In genomic region chr2:227221120-227221519, GRCh38 we compare ENCODE assay signal across 29 cellular contexts. TPM values are rescaled to one million over a fixed set of nuclear protein-coding genes. Genes with fewer than 3 reads are reported as not detected.
"Had no signal": no experiment of that assay in that cellular context is flagged by ENCODE, and none has a peak within 500 bp of the region (broad histone marks: within the 10 kb centered on the region; RNA-seq: fewer than 3 reads in every experiment).

No MANE protein-coding gene starts in this region.

- H3K27me3 ChIP-seq: cardiac muscle cell, SJCRH30 had no signal

- H3K9me3 ChIP-seq: SJCRH30 had no signal

- H3K36me3 Mint-ChIP-seq: activated naive CD8-positive, alpha-beta T cell; brain; T-cell had no signal

- H3K4me1 Mint-ChIP-seq: activated CD4-positive, alpha-beta memory T cell treated with anti-CD3 and anti-CD28 coated beads, Interleukin-2, amount 10 ng/mL, durations not matched to agents 7 days and 5 days; activated CD4-positive, alpha-beta T cell treated with anti-CD3 and anti-CD28 coated beads for 36 hours; activated T-helper 17 cell treated with anti-CD3 and anti-CD28 coated beads, Interleukin-2, amount 50 U/mL, for 72 hours; brain; T-cell had no signal

- H3K9me3 Mint-ChIP-seq: activated CD4-positive, alpha-beta memory T cell treated with anti-CD3 and anti-CD28 coated beads, Interleukin-2, amount 10 ng/mL, durations not matched to agents 7 days and 5 days; activated T-helper 17 cell treated with anti-CD3 and anti-CD28 coated beads, Interleukin-2, amount 50 U/mL, for 72 hours; brain had no signal

- H3K4me3 ChIP-seq: cardiac muscle cell, SJCRH30 had no signal

- H3K27ac Mint-ChIP-seq: activated CD4-positive, alpha-beta memory T cell treated with anti-CD3 and anti-CD28 coated beads, Interleukin-2, amount 10 ng/mL, durations not matched to agents 7 days and 5 days; activated CD4-positive, alpha-beta T cell treated with anti-CD3 and anti-CD28 coated beads for 36 hours; activated naive CD4-positive, alpha-beta T cell treated with anti-CD3 and anti-CD28 coated beads for 36 hours; activated naive CD8-positive, alpha-beta T cell; activated T-helper 17 cell treated with anti-CD3 and anti-CD28 coated beads, Interleukin-2, amount 50 U/mL, for 72 hours; brain had no signal

- H3K36me3 ChIP-seq: cardiac muscle cell, SJCRH30 had no signal

- H3K27ac ChIP-seq: cardiac muscle cell, RWPE1, SJCRH30, VCaP had no signal

- DNase-seq: activated CD4-positive, alpha-beta memory T cell treated with anti-CD3 and anti-CD28 coated beads, Interleukin-2, amount 10 ng/mL, durations not matched to agents 7 days and 5 days; activated CD4-positive, alpha-beta T cell treated with anti-CD3 and anti-CD28 coated beads for 36 hours; activated CD4-positive, alpha-beta T cell treated with anti-CD3 and anti-CD28 coated beads, Interleukin-2, amount 50 U/mL, for 1 hour; activated gamma-delta T cell; activated naive CD4-positive, alpha-beta T cell treated with anti-CD3 and anti-CD28 coated beads for 36 hours; activated T-cell treated with anti-CD3 and anti-CD28 coated beads for 4 hours; activated T-cell treated with anti-CD3 and anti-CD28 coated beads, Interleukin-2, amount 50 U/mL, for 48 hours; amygdala; NCI-H1092; NCI-H1417; NCI-H2171; NCI-H2227 treated with DMSO at 0.1 percent for 48 hours; NCI-H526; NCI-H774; NK-92 treated with Interleukin-12 subunit alpha and Interleukin-12 subunit beta, amount 100 ng/mL, for 24 hours; OCI-M1; Right ventricle myocardium superior; SJCRH30; T-cell had no signal

- H3K4me1 ChIP-seq: SJCRH30 had no signal

- FAIRE-seq: astrocyte had no signal

- H3K27me3 Mint-ChIP-seq: activated CD4-positive, alpha-beta T cell treated with anti-CD3 and anti-CD28 coated beads for 36 hours had no signal

- H3K4me3 Mint-ChIP-seq: activated CD4-positive, alpha-beta memory T cell treated with anti-CD3 and anti-CD28 coated beads, Interleukin-2, amount 10 ng/mL, durations not matched to agents 7 days and 5 days; activated CD4-positive, alpha-beta T cell treated with anti-CD3 and anti-CD28 coated beads for 36 hours; activated naive CD4-positive, alpha-beta T cell treated with anti-CD3 and anti-CD28 coated beads for 36 hours; activated naive CD8-positive, alpha-beta T cell; activated T-helper 17 cell treated with anti-CD3 and anti-CD28 coated beads, Interleukin-2, amount 50 U/mL, for 72 hours; brain; T-cell had no signal

RNA-seq across cellular contexts. Expression of gene COL4A3, which starts 56.7 kb away (rescaled TPM):
- total RNA-seq: activated CD4-positive, alpha-beta T cell treated with anti-CD3 and anti-CD28 coated beads for 36 hours; activated CD8-positive, alpha-beta memory T cell treated with anti-CD3 and anti-CD28 coated beads for 36 hours; activated naive CD4-positive, alpha-beta T cell treated with anti-CD3 and anti-CD28 coated beads for 36 hours; astrocyte; cardiac muscle cell; LHCN-M2; T-helper 2 cell treated with Interferon-gamma antibody and Interleukin-4, amounts not matched to agents 100 ng/mL and 5 ng/mL, for 36 hours had no signal

RNA-seq across cellular contexts. Expression of gene COL4A4, which starts 57.1 kb away (rescaled TPM):
- total RNA-seq: activated CD4-positive, alpha-beta T cell treated with anti-CD3 and anti-CD28 coated beads for 36 hours; activated CD8-positive, alpha-beta memory T cell treated with anti-CD3 and anti-CD28 coated beads for 36 hours; activated naive CD4-positive, alpha-beta T cell treated with anti-CD3 and anti-CD28 coated beads for 36 hours; LHCN-M2; SJCRH30 had no signal
